9 cellular contexts compared by ENCODE assay signal in genomic region chr3:42591811-42592210, GRCh38. TPM values are rescaled to one million over a fixed set of nuclear protein-coding genes. Genes with fewer than 3 reads are reported as not detected.
DNase-seq lines count a peak whose midpoint lies in the region; ATAC-seq and TF ChIP-seq lines count a peak whose summit lies in the region.
"Had no signal": no experiment of that assay in that cellular context is flagged by ENCODE, and none has a peak within 500 bp of the region (broad histone marks: within the 10 kb centered on the region; RNA-seq: fewer than 3 reads in every experiment).

No MANE protein-coding gene starts in this region.

- ATAC-seq in activated T-cell treated with anti-CD3 and anti-CD28 coated beads, Interleukin-2, amount 50 U/mL, for 72 hours (replicated peaks in 1 of 2): no peak
- ATAC-seq in HG03571 (IDR thresholded peaks at IDR 0.05; ENCODE audit: unreplicated experiment) (no peak), GM18858 (IDR thresholded peaks at IDR 0.05; ENCODE audit: unreplicated experiment) (no peak)

- H3K27ac Mint-ChIP-seq in activated T-cell treated with anti-CD3 and anti-CD28 coated beads, Interleukin-2, amount 50 U/mL, for 72 hours: peak overlapping the region; percentile 9
- peak overlapping the region; percentile 72 to 97 (median 87) for H3K27ac Mint-ChIP-seq in immature natural killer cell

- peak overlapping the region; percentile 80 to 88 for H3K27ac ChIP-seq in tibial artery

- DNase-seq in activated T-cell treated with anti-CD3 and anti-CD28 coated beads, Interleukin-2, amount 50 U/mL, for 72 hours: no peak
- no peak for DNase-seq in activated T-cell treated with anti-CD3 and anti-CD28 coated beads, Interleukin-2, amount 50 U/mL, for 48 hours
- DNase-seq in adipocyte (ENCODE audit: low read depth): no peak
- no peak for DNase-seq in immature natural killer cell
- DNase-seq in tibial artery: no peak
- no peak for DNase-seq in putamen (ENCODE audit: low spot score)
- DNase-seq: left ventricle myocardium superior had no signal

- H3K36me3 ChIP-seq in adipocyte (ENCODE audit: control insufficient read depth, insufficient read depth, low read length, severe bottlenecking): peaks cover 24% of the 10 kb centered on the region
- peaks cover 0 to 16% (median 6%) of the 10 kb centered on the region in 3 donors for H3K36me3 ChIP-seq in tibial artery

- peak overlapping the region; percentile 89 for H3K9ac ChIP-seq in adipocyte (ENCODE audit: low read length)

- H3K36me3 Mint-ChIP-seq in activated T-cell treated with anti-CD3 and anti-CD28 coated beads, Interleukin-2, amount 50 U/mL, for 72 hours (ENCODE audit: insufficient read depth in 2 of 2): peaks cover 5 to 30% of the 10 kb centered on the region in 2 donors
- H3K36me3 Mint-ChIP-seq in immature natural killer cell: peaks cover 0 to 13% (median 10%) of the 10 kb centered on the region in 3 donors

- H3K9me3 ChIP-seq in adipocyte (ENCODE audit: control insufficient read depth, low read length): no peaks in the 10 kb centered on the region
- H3K9me3 ChIP-seq in tibial artery: no peaks in the 10 kb centered on the region

- H3K4me1 ChIP-seq in adipocyte (ENCODE audit: control insufficient read depth, insufficient read depth, low read length): peaks cover 23% of the 10 kb centered on the region
- H3K4me1 ChIP-seq in tibial artery: peaks cover 0 to 20% (median 15%) of the 10 kb centered on the region in 4 donors

- no peaks in the 10 kb centered on the region for H3K9me3 Mint-ChIP-seq in activated T-cell treated with anti-CD3 and anti-CD28 coated beads, Interleukin-2, amount 50 U/mL, for 72 hours
- H3K9me3 Mint-ChIP-seq in immature natural killer cell: no peaks in the 10 kb centered on the region

- intact Hi-C loops in tibial artery (cut with DNase I; ENCODE audit: low total_unique reads): no loop called here

- H3K4me3 ChIP-seq in adipocyte (ENCODE audit: low read length): peak overlapping the region; percentile 84
- peak overlapping the region; percentile 65 to 78 for H3K4me3 ChIP-seq in tibial artery

- TF ChIP-seq CTCF in tibial artery (IDR thresholded peaks at IDR 0.05): no peak

- no peaks in the 10 kb centered on the region for H3K27me3 ChIP-seq in adipocyte (replicated peaks; ENCODE audit: control insufficient read depth, insufficient read depth, low read length)
- H3K27me3 ChIP-seq in tibial artery: no peaks in the 10 kb centered on the region

- H3K27me3 Mint-ChIP-seq in activated T-cell treated with anti-CD3 and anti-CD28 coated beads, Interleukin-2, amount 50 U/mL, for 72 hours (ENCODE audit: low read depth): no peaks in the 10 kb centered on the region
- H3K27me3 Mint-ChIP-seq in immature natural killer cell (ENCODE audit: low read depth in 3 of 3): peaks cover 5 to 14% (median 8%) of the 10 kb centered on the region in 3 donors

- H3K4me1 Mint-ChIP-seq in activated T-cell treated with anti-CD3 and anti-CD28 coated beads, Interleukin-2, amount 50 U/mL, for 72 hours (ENCODE audit: low read depth): peaks cover 35% of the 10 kb centered on the region
- peaks cover 19 to 43% of the 10 kb centered on the region in 2 donors for H3K4me1 Mint-ChIP-seq in immature natural killer cell

- peak overlapping the region; percentile 66 to 92 for H3K4me3 Mint-ChIP-seq in activated T-cell treated with anti-CD3 and anti-CD28 coated beads, Interleukin-2, amount 50 U/mL, for 72 hours
- H3K4me3 Mint-ChIP-seq in immature natural killer cell: peak overlapping the region; percentile 72 to 94 (median 79)

RNA-seq across cellular contexts. Expression of gene SS18L2, which starts 1.2 kb away (rescaled TPM):
- 10 to 100 TPM; 58.1 to 72.2 TPM for total RNA-seq in activated T-cell treated with anti-CD3 and anti-CD28 coated beads, Interleukin-2, amount 50 U/mL, for 72 hours
- 100 to 1,000 TPM; 118 to 124 (median 123) TPM for polyA plus RNA-seq in immature natural killer cell

RNA-seq across cellular contexts. Expression of gene NKTR, which starts 8.7 kb away (rescaled TPM):
- total RNA-seq in activated T-cell treated with anti-CD3 and anti-CD28 coated beads, Interleukin-2, amount 50 U/mL, for 72 hours: 100 to 1,000 TPM; 109 to 111 TPM
- polyA plus RNA-seq in immature natural killer cell: 10 to 100 TPM in 1 of 3 donors, 1 to 10 TPM in 2; 6.9 to 15.9 (median 7.4) TPM

RNA-seq across cellular contexts. Expression of gene SEC22C, which starts 10.0 kb away (rescaled TPM):
- 10 to 100 TPM; 60.6 to 66.4 TPM for total RNA-seq in activated T-cell treated with anti-CD3 and anti-CD28 coated beads, Interleukin-2, amount 50 U/mL, for 72 hours
- 10 to 100 TPM; 28.7 to 35.6 (median 30.8) TPM for polyA plus RNA-seq in immature natural killer cell
